ENCODE assay signal across 14 cellular contexts in genomic region chr2:190974629-190975361, GRCh38. TPM values are rescaled to one million over a fixed set of nuclear protein-coding genes. Genes with fewer than 3 reads are reported as not detected.
DNase-seq lines count a peak whose midpoint lies in the region; ATAC-seq and TF ChIP-seq lines count a peak whose summit lies in the region.
"Had no signal": no experiment of that assay in that cellular context is flagged by ENCODE, and none has a peak within 500 bp of the region (broad histone marks: within the 10 kb centered on the region; RNA-seq: fewer than 3 reads in every experiment).

No MANE protein-coding gene starts in this region.

- H3K9ac ChIP-seq in parathyroid adenoma, result no peak overlapping the region

- no peak for TF ChIP-seq CTCF in parathyroid adenoma (IDR thresholded peaks at IDR 0.05)

- H3K27ac Mint-ChIP-seq in CD8-positive, alpha-beta memory T cell, result peak overlapping the region; percentile 33 to 77 (median 56)
- peak overlapping the region; percentile 92 for H3K27ac Mint-ChIP-seq in T-helper 17 cell
- H3K27ac Mint-ChIP-seq in effector memory CD8-positive, alpha-beta T cell, result peak overlapping the region; percentile 60 to 83

- no peak overlapping the region for H3K4me3 Mint-ChIP-seq in CD8-positive, alpha-beta memory T cell
- peak overlapping the region; percentile 31 for H3K4me3 Mint-ChIP-seq in T-helper 17 cell
- H3K4me3 Mint-ChIP-seq in effector memory CD8-positive, alpha-beta T cell, result no peak overlapping the region
- H3K4me3 Mint-ChIP-seq: H9 had no signal

- peaks cover 13 to 97% (median 43%) of the 10 kb centered on the region in 3 donors for H3K36me3 Mint-ChIP-seq in CD8-positive, alpha-beta memory T cell
- H3K36me3 Mint-ChIP-seq in T-helper 17 cell (ENCODE audit: low read depth), result peaks cover 7% of the 10 kb centered on the region
- H3K36me3 Mint-ChIP-seq in effector memory CD8-positive, alpha-beta T cell (ENCODE audit: insufficient read depth), result peaks cover 96% of the 10 kb centered on the region

- H3K36me3 ChIP-seq in CD8-positive, alpha-beta memory T cell (ENCODE audit: insufficient read depth, low read length), result peaks cover 92% of the 10 kb centered on the region
- H3K36me3 ChIP-seq in parathyroid adenoma (ENCODE audit: control insufficient read depth, insufficient read depth, low read length) (peaks cover 7% of the 10 kb centered on the region), MG63 (peaks cover 98% of the 10 kb centered on the region)

- POLR2A ChIA-PET in CD8-positive, alpha-beta memory T cell (lab: Charles Lee), result no interaction called here

- no peaks in the 10 kb centered on the region for H3K9me3 ChIP-seq in CD8-positive, alpha-beta memory T cell (ENCODE audit: low read length)
- H3K9me3 ChIP-seq in T-helper 17 cell (ENCODE audit: control insufficient read depth, low read length, poor library complexity, severe bottlenecking), result no peaks in the 10 kb centered on the region
- no peaks in the 10 kb centered on the region for H3K9me3 ChIP-seq in parathyroid adenoma (ENCODE audit: control insufficient read depth, low read length)
- no peaks in the 10 kb centered on the region for H3K9me3 ChIP-seq in MG63

- DNase-seq in CD8-positive, alpha-beta memory T cell, result no peak
- no peak for DNase-seq in T-helper 17 cell
- DNase-seq in effector memory CD8-positive, alpha-beta T cell, result no peak
- DNase-seq in HPDE6-E6E7 (ENCODE audit: extremely low spot score), result no peak
- DNase-seq in MG63, result no peak
- DNase-seq in C1 segment of cervical spinal cord (lab: John Stamatoyannopoulos, UW), result no peak
- DNase-seq: activated CD8-positive, alpha-beta memory T cell treated with anti-CD3 and anti-CD28 coated beads, Interleukin-2, amount 50 U/mL, for 4 hours; glutamatergic neuron; H9; Kasumi-1; NCI-H1694 treated with DMSO at 0.1 percent for 48 hours; NCI-H69 had no signal

- H3K4me2 ChIP-seq in parathyroid adenoma (ENCODE audit: low read length), result peak overlapping the region; percentile 3

- no peaks in the 10 kb centered on the region for H3K9me3 Mint-ChIP-seq in CD8-positive, alpha-beta memory T cell
- H3K9me3 Mint-ChIP-seq in effector memory CD8-positive, alpha-beta T cell, result no peaks in the 10 kb centered on the region
- H3K9me3 Mint-ChIP-seq: H9 had no signal

- no peak overlapping the region for H3K4me3 ChIP-seq in CD8-positive, alpha-beta memory T cell (ENCODE audit: low read length)
- H3K4me3 ChIP-seq in parathyroid adenoma (ENCODE audit: low read depth, low read length) (no peak overlapping the region), MG63 (no peak overlapping the region)

- H3K4me1 Mint-ChIP-seq in CD8-positive, alpha-beta memory T cell, result peaks cover 3 to 8% (median 5%) of the 10 kb centered on the region in 3 donors
- H3K4me1 Mint-ChIP-seq in T-helper 17 cell, result peaks cover 4% of the 10 kb centered on the region
- peaks cover 1 to 3% of the 10 kb centered on the region in 2 donors for H3K4me1 Mint-ChIP-seq in effector memory CD8-positive, alpha-beta T cell (ENCODE audit: low read depth in 2 of 2)
- H3K4me1 Mint-ChIP-seq: H9 had no signal

- H3K27me3 Mint-ChIP-seq in CD8-positive, alpha-beta memory T cell, result peaks cover 0 to 2% of the 10 kb centered on the region in 2 donors
- H3K27me3 Mint-ChIP-seq in T-helper 17 cell, result no peaks in the 10 kb centered on the region
- H3K27me3 Mint-ChIP-seq in effector memory CD8-positive, alpha-beta T cell, result no peaks in the 10 kb centered on the region

- CTCF ChIA-PET in CD8-positive, alpha-beta memory T cell (lab: Charles Lee), result interaction anchor here (1.3 kb wide), 1 partner anchor 125 kb away, joined by 4 read pairs; no protein-coding TSS in a partner anchor

- no peaks in the 10 kb centered on the region for H3K4me1 ChIP-seq in CD8-positive, alpha-beta memory T cell (ENCODE audit: insufficient read depth, low read length)
- peaks cover 40% of the 10 kb centered on the region for H3K4me1 ChIP-seq in parathyroid adenoma

- ATAC-seq in T-helper 17 cell, result no peak
- ATAC-seq in effector memory CD8-positive, alpha-beta T cell (replicated peaks), result no peak
- ATAC-seq in HG02642 (IDR thresholded peaks at IDR 0.05; ENCODE audit: poor library complexity, unreplicated experiment), result no peak

- H3K79me2 ChIP-seq in parathyroid adenoma, result no peaks in the 10 kb centered on the region

- H2AFZ ChIP-seq in parathyroid adenoma, result peak overlapping the region; percentile 75

- H3K27ac ChIP-seq in CD8-positive, alpha-beta memory T cell (ENCODE audit: low read depth, low read length), result no peak overlapping the region
- peak overlapping the region; percentile 84 for H3K27ac ChIP-seq in parathyroid adenoma

- H3K27me3 ChIP-seq in CD8-positive, alpha-beta memory T cell (ENCODE audit: insufficient read depth, low read length, poor library complexity, severe bottlenecking), result no peaks in the 10 kb centered on the region
- no peaks in the 10 kb centered on the region for H3K27me3 ChIP-seq in parathyroid adenoma (ENCODE audit: control insufficient read depth, insufficient read depth, low read length)
- H3K27me3 ChIP-seq in MG63, result no peaks in the 10 kb centered on the region

RNA-seq across cellular contexts. Expression of gene STAT1, which starts 39.2 kb away (rescaled TPM):
- total RNA-seq in CD8-positive, alpha-beta memory T cell, result 100 to 1,000 TPM; 142 to 145 TPM
- polyA plus RNA-seq in CD8-positive, alpha-beta memory T cell, result 173 TPM
- total RNA-seq in T-helper 17 cell, result 10 to 100 TPM; 80.7 to 86.4 TPM
- 143 and 165 TPM in 2 replicates for total RNA-seq in MG63 (2014; rRNA removed; shearing (Covaris generic); ENCODE audit: low replicate concordance)
